15 cellular contexts compared by ENCODE assay signal in the genomic region with DNA sequence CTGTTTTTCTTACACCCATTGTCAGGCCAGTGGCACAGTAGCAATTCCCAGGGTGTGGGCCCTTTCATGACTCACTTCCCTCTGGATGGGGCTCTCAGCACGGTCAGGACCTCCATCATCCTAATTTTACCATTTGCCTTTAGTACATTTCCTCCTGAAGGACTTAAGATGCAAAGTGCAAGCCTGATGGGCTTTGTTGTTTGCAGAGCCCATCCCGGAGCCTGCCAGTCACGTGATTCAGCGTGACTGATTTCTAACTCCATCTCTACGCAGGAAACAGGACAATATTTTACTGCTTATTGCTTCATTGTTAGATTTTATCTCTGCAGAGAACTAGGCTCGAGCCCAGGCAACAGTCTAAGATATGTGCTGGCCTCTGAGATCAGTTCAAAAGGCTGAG.
DNase-seq lines count a peak whose midpoint lies in the region; ATAC-seq and TF ChIP-seq lines count a peak whose summit lies in the region.
"Had no signal": no experiment of that assay in that cellular context is flagged by ENCODE, and none has a peak within 500 bp of the region (broad histone marks: within the 10 kb centered on the region; RNA-seq: fewer than 3 reads in every experiment).

No MANE protein-coding gene starts in this region.

- H3K36me3 ChIP-seq in cardiac muscle cell (peaks cover 10% of the 10 kb centered on the region), esophagus (ENCODE audit: control insufficient read depth in 2 of 2, insufficient read depth in 2 of 2, low read length in 1 of 2) (peaks cover 0 to 2% of the 10 kb centered on the region in 2 donors), mucosa of descending colon (ENCODE audit: low read depth) (no peaks in the 10 kb centered on the region)
- H3K36me3 ChIP-seq: pancreas had no signal

- H3K4me1 ChIP-seq in cardiac muscle cell (ENCODE audit: low read depth) (peaks cover 27% of the 10 kb centered on the region), esophagus (ENCODE audit: control insufficient read depth in 2 of 2, insufficient read depth in 2 of 2, low read length in 1 of 2) (no peaks in the 10 kb centered on the region), mucosa of descending colon (ENCODE audit: low read depth) (no peaks in the 10 kb centered on the region)

- H3K4me3 ChIP-seq in cardiac muscle cell (no peak overlapping the region), esophagus (ENCODE audit: low read depth in 1 of 2, low read length in 2 of 2) (no peak overlapping the region), mucosa of descending colon (no peak overlapping the region)
- H3K4me3 ChIP-seq: pancreas, tibial nerve had no signal

- H3K27me3 ChIP-seq in cardiac muscle cell (no peaks in the 10 kb centered on the region), esophagus (ENCODE audit: control insufficient read depth in 1 of 2, insufficient read depth in 2 of 2, low read length in 2 of 2) (no peaks in the 10 kb centered on the region)
- H3K27me3 ChIP-seq: pancreas, tibial nerve had no signal

- H3K9me3 ChIP-seq in cardiac muscle cell (ENCODE audit: low read depth) (no peaks in the 10 kb centered on the region), esophagus (ENCODE audit: control insufficient read depth in 2 of 2, insufficient read depth in 1 of 2, low read depth in 1 of 2, low read length in 1 of 2) (no peaks in the 10 kb centered on the region), mucosa of descending colon (no peaks in the 10 kb centered on the region)
- H3K9me3 ChIP-seq: pancreas, tibial nerve had no signal

- H3K27ac ChIP-seq in cardiac muscle cell (peak overlapping the region; percentile 62), esophagus (ENCODE audit: low read depth in 2 of 2, low read length in 1 of 2) (peak overlapping the region; percentile 38 to 44)
- H3K27ac ChIP-seq: pancreas had no signal

- 51 to 56% methylated on average over 6 of the region's 6 CpGs for WGBS in esophagus, 2 donors

- ATAC-seq in left cardiac atrium (no peak), mucosa of descending colon (peak; percentile 55), GM21447 (IDR thresholded peaks at IDR 0.05; ENCODE audit: unreplicated experiment) (no peak)
- ATAC-seq: activated CD8-positive, alpha-beta memory T cell treated with anti-CD3 and anti-CD28 coated beads, Interleukin-2, amount 10 ng/mL, durations not matched to agents 7 days and 5 days; pancreas had no signal

- intact Hi-C loops in left cardiac atrium (cut with DNase I) (no loop called here), mucosa of descending colon (cut with DNase I, micrococcal nuclease) (no loop called here)

- DNase-seq in cardiac muscle cell (ENCODE audit: low read depth in 1 of 2, low spot score in 1 of 2) (peak in 1 of 2 donors; percentile 50), left cardiac atrium (no peak), mucosa of descending colon (no peak), NCI-H1105 (lab: John Stamatoyannopoulos, UW) (no peak), activated gamma-delta T cell (lab: John Stamatoyannopoulos, UW) (no peak), activated T-cell treated with anti-CD3 and anti-CD28 coated beads for 4 hours (no peak)
- DNase-seq: activated CD4-positive, alpha-beta T cell treated with anti-CD3 and anti-CD28 coated beads for 1 hour; activated CD8-positive, alpha-beta memory T cell treated with anti-CD3 and anti-CD28 coated beads, Interleukin-2, amount 10 ng/mL, durations not matched to agents 7 days and 5 days; activated effector memory CD4-positive, alpha-beta T cell treated with anti-CD3 and anti-CD28 coated beads, Interleukin-2, amount 50 U/mL, for 16 hours; anterior cingulate cortex; NCI-H2029 treated with DMSO at 0.1 percent for 48 hours; pancreas had no signal

- TF ChIP-seq CTCF in cardiac muscle cell (IDR thresholded peaks at IDR 0.05; ENCODE audit: low read depth, low read length) (no peak), mucosa of descending colon (IDR thresholded peaks at IDR 0.05) (no peak)
